ENCODE assay signal across 8 cellular contexts in the genomic region with DNA sequence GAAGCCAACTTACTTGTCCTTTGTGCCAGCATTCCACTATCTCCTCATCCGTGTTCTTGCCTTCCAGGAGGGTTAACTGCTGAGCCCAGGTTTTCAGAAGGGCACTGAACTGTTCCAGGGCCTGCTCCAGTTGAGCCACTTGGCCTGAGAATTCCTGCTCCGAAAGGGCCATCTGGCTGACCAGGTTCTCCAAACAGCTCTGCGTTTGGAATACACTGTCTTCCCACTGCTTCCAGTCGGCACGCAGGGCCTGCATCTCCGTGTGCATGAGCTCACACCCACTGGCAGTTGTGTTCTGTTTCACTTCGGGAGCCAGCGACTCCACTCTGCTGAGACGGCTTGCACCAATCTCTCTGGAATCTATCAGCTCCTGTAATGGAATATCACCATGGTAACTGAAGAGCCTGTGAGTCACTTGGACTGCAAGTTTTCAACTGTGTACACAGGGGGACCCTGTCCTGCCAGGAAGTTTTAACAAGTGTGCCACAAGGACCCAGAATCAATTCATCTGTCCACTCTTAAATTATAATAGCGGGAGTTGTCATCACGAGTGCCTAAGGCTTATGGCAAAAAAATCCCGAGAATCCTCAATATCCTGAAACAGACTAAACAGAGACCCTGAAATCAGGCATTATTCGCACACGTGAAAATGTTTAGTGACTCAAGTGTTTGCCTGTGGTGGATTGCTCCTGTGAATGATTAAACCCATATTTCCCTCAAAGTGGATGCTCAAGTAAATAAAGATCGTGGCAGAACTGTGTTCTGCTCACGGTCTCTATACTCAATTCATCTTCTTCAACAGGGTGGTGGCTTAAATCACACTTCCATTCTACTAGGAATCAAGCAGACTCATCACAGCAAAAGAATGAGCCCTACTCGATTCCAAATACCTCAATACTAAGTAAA.
DNase-seq lines count a peak whose midpoint lies in the region; ATAC-seq and TF ChIP-seq lines count a peak whose summit lies in the region.

No MANE protein-coding gene starts in this region.

- no peaks in the 10 kb centered on the region for H3K9me3 ChIP-seq in BE2C

- H3K36me3 ChIP-seq in BE2C, result no peaks in the 10 kb centered on the region

- peak overlapping the region; percentile 32 for H3K4me3 ChIP-seq in BE2C (ENCODE audit: low read depth, low read length)

- no peak for ATAC-seq in HG02642 (IDR thresholded peaks at IDR 0.05; ENCODE audit: poor library complexity, unreplicated experiment)
- no peak for ATAC-seq in GM19035 (IDR thresholded peaks at IDR 0.05; ENCODE audit: unreplicated experiment)

- DNase-seq in BE2C, result peak; percentile 36
- DNase-seq in RPMI7951 (ENCODE audit: low read depth), result peak; percentile 97
- DNase-seq in fibroblast of gingiva (ENCODE audit: low read depth), result peak; percentile 98
- DNase-seq in myocyte (ENCODE audit: low read depth), result peak; percentile 93
- DNase-seq in DMS153 treated with DMSO at 0.1 percent for 48 hours (lab: John Stamatoyannopoulos, UW; ENCODE audit: unreplicated experiment), result no peak
- DNase-seq in activated naive CD4-positive, alpha-beta T cell treated with Interleukin-2 at 50 U/mL for 16 hours, result no peak

- H3K27me3 ChIP-seq in BE2C, result peaks cover 40% of the 10 kb centered on the region

- TF ChIP-seq CTCF in BE2C (IDR thresholded peaks at IDR 0.05; ENCODE audit: low read depth, low read length), result no peak

- no peaks in the 10 kb centered on the region for H3K4me1 ChIP-seq in BE2C

Comparison
In these comparisons a context has a peak if more than half of its experiments do, and no peak if none do; other contexts are left out.
1. DNase-seq: peak in BE2C (single experiment), RPMI7951 (single experiment), fibroblast of gingiva (single experiment) and myocyte (single experiment); none in DMS153 treated with DMSO at 0.1 percent for 48 hours (single experiment) and activated naive CD4-positive, alpha-beta T cell treated with Interleukin-2 at 50 U/mL for 16 hours (single experiment).